ENCODE assay signal across 29 cellular contexts in the genomic region with DNA sequence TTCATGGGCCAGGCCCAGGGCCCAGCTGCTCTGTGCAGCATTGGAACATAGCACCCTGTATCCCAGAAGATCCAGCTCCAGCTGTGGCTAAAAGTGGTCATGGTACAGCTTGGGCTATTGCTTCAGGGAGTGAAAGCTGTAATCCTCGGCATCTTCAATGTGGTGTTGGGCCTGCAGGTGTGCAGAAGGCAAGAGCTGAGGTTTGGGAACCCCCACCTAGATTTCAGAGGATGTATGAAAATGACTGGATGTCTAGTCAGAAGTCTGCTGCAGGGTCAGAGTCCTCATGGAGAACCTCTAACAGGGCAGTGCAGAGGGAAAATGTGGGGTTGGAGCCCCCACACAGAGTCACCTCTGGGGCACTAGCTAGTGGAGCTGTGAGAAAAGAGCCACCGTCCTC.
DNase-seq lines count a peak whose midpoint lies in the region; ATAC-seq lines count a peak whose summit lies in the region.
"Had no signal": no experiment of that assay in that cellular context is flagged by ENCODE, and none has a peak within 500 bp of the region (broad histone marks: within the 10 kb centered on the region; RNA-seq: fewer than 3 reads in every experiment).

No MANE protein-coding gene starts in this region.

- DNase-seq in middle frontal gyrus (ENCODE audit: extremely low spot score, low spot score) (no peak), Right ventricle myocardium inferior (ENCODE audit: missing footprints) (no peak), hypothalamus (lab: John Stamatoyannopoulos, UW) (no peak)
- no peak for DNase-seq in stimulated activated CD4-positive, alpha-beta T cell treated with anti-CD3 and anti-CD28 coated beads, Interleukin-12 subunit alpha, Interleukin-12 subunit beta, amount 100 ng/mL, for 4 hours
- DNase-seq: activated CD4-positive, alpha-beta T cell treated with anti-CD3 and anti-CD28 coated beads for 1 hour; activated CD8-positive, alpha-beta memory T cell treated with anti-CD3 and anti-CD28 coated beads for 24 hours; activated gamma-delta T cell treated with Interleukin-2 at 50 U/mL for 16 hours; activated naive CD8-positive, alpha-beta T cell treated with anti-CD3 and anti-CD28 coated beads, Interleukin-2, amount 50 U/mL, for 24 hours; activated T-cell treated with anti-CD3 and anti-CD28 coated beads, Interleukin-2, amount 50 U/mL, for 1 hour; AML-193; CD8-positive, alpha-beta memory T cell; cerebellar nuclear complex; DMS53; GDM1; HCEC 1CT; MG63; midbrain; natural killer cell; NCI-H146; NCI-H2171; NCI-H524; NK-92 treated with Interleukin-12 subunit alpha and Interleukin-12 subunit beta, amount 100 ng/mL, for 24 hours; retina; T-helper 1 cell had no signal

- peak; percentile 40 for ATAC-seq in GM18498 (IDR thresholded peaks at IDR 0.05; ENCODE audit: unreplicated experiment)
- ATAC-seq in GM19025 (IDR thresholded peaks at IDR 0.05; ENCODE audit: low read depth, unreplicated experiment) = peak; percentile 71
- ATAC-seq in HG02623 (IDR thresholded peaks at IDR 0.05; ENCODE audit: unreplicated experiment) = peak; percentile 49
- ATAC-seq in HG03342 (IDR thresholded peaks at IDR 0.05; ENCODE audit: unreplicated experiment) = peak; percentile 43
- no peak for ATAC-seq in Right ventricle myocardium inferior
- ATAC-seq: activated naive CD8-positive, alpha-beta T cell treated with anti-CD3 and anti-CD28 coated beads, Interleukin-2, amount 50 U/mL, for 24 hours; K562; natural killer cell had no signal

- intact Hi-C loops in Right ventricle myocardium inferior (cut with DNase I) = no loop called here
